9 cellular contexts compared by ENCODE assay signal in the genomic region with DNA sequence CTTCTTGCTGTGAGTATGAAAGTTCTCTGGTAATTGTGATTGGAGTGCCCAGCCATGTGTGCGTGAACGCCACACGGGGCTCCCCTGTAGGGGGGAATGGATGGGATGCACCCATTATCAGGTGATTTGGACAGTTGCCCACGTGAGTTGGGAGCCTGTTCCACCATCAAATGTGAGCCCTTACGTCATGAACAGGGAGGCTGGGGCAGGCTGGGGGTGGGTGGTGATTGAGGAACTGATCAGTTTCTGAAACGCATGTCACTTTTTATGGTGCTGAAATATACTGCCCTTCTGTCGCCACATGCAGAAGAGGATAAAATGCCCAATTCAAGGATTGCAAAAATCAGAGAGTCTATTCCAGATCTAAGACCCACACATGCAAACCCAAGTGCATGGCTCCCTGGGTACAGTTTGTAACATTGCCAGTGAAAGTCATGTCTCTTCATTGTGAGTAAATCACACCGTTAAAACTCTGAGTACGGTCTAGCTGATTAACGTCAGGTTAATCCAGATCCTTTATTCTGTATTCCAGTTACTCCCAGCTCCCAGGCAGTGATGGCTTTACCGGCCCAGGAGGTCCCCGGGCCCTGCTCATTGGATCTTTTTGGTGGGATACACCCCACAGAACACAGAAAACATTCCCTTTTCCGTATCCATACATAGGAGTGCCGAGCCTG.
DNase-seq lines count a peak whose midpoint lies in the region; ATAC-seq and TF ChIP-seq lines count a peak whose summit lies in the region.
"Had no signal": no experiment of that assay in that cellular context is flagged by ENCODE, and none has a peak within 500 bp of the region (broad histone marks: within the 10 kb centered on the region; RNA-seq: fewer than 3 reads in every experiment).

No MANE protein-coding gene starts in this region.

- H3K9me3 Mint-ChIP-seq in CD8-positive, alpha-beta T cell: no peaks in the 10 kb centered on the region

- H3K4me3 Mint-ChIP-seq in CD8-positive, alpha-beta T cell: no peak overlapping the region

- DNase-seq in left lung: peak in 1 of 2 donors; percentile 75
- no peak for DNase-seq in hypothalamus (lab: John Stamatoyannopoulos, UW)
- DNase-seq in CD8-positive, alpha-beta T cell: no peak
- DNase-seq in NCI-H2227 treated with DMSO at 0.1 percent for 48 hours (lab: John Stamatoyannopoulos, UW): no peak
- no peak for DNase-seq in ecto neural progenitor cell (ENCODE audit: low spot score)

- H3K4me3 ChIP-seq in left lung: no peak overlapping the region
- H3K4me3 ChIP-seq in CD8-positive, alpha-beta T cell (ENCODE audit: low read depth, low read length): no peak overlapping the region
- H3K4me3 ChIP-seq: upper lobe of left lung had no signal

- peak overlapping the region; percentile 4 to 39 for H3K27ac ChIP-seq in left lung
- no peak overlapping the region for H3K27ac ChIP-seq in CD8-positive, alpha-beta T cell (ENCODE audit: low read depth, low read length)

- intact Hi-C loops in left lung (cut with DNase I): no loop called here
- intact Hi-C loops in CD8-positive, alpha-beta T cell (cut with DNase I, micrococcal nuclease): no loop called here

- CTCF ChIA-PET in CD8-positive, alpha-beta T cell (lab: Charles Lee): no interaction called here

- peak; percentile 37 for ATAC-seq in GM18505 (IDR thresholded peaks at IDR 0.05; ENCODE audit: unreplicated experiment)
- peak; percentile 48 for ATAC-seq in GM21515 (IDR thresholded peaks at IDR 0.05; ENCODE audit: unreplicated experiment)
- peak; percentile 29 for ATAC-seq in HG03442 (IDR thresholded peaks at IDR 0.05; ENCODE audit: unreplicated experiment)
- peak; percentile 29 for ATAC-seq in left lung
- ATAC-seq in CD8-positive, alpha-beta T cell: no peak

- POLR2A ChIA-PET in CD8-positive, alpha-beta T cell (lab: Charles Lee): no interaction called here

- no peaks in the 10 kb centered on the region for H3K36me3 Mint-ChIP-seq in CD8-positive, alpha-beta T cell

- H3K27me3 Mint-ChIP-seq in CD8-positive, alpha-beta T cell (ENCODE audit: low read depth): peaks cover 11% of the 10 kb centered on the region

- no peak for TF ChIP-seq POLR2A in GM18505 (IDR thresholded peaks at IDR 0.05; ENCODE audit: borderline replicate concordance, extremely low read depth, insufficient read depth, insufficient read length)

- no peaks in the 10 kb centered on the region for H3K9me3 ChIP-seq in left lung
- no peaks in the 10 kb centered on the region for H3K9me3 ChIP-seq in CD8-positive, alpha-beta T cell (ENCODE audit: low read length)
- H3K9me3 ChIP-seq: upper lobe of left lung had no signal

- peaks cover 0 to 23% of the 10 kb centered on the region in 2 donors for H3K4me1 ChIP-seq in left lung
- no peaks in the 10 kb centered on the region for H3K4me1 ChIP-seq in CD8-positive, alpha-beta T cell (ENCODE audit: insufficient read depth, low read length)

- H3K27me3 ChIP-seq in left lung: no peaks in the 10 kb centered on the region
- H3K27me3 ChIP-seq in CD8-positive, alpha-beta T cell (ENCODE audit: insufficient read depth, low read length): no peaks in the 10 kb centered on the region
- H3K27me3 ChIP-seq: upper lobe of left lung had no signal

- H3K4me1 Mint-ChIP-seq in CD8-positive, alpha-beta T cell (ENCODE audit: low read depth): no peaks in the 10 kb centered on the region

- H3K36me3 ChIP-seq in left lung: peaks cover 0 to 78% of the 10 kb centered on the region in 2 donors
- H3K36me3 ChIP-seq in CD8-positive, alpha-beta T cell (ENCODE audit: insufficient read depth, low read length): no peaks in the 10 kb centered on the region

- no peak for TF ChIP-seq CTCF in left lung (IDR thresholded peaks at IDR 0.05)
- TF ChIP-seq CTCF in CD8-positive, alpha-beta T cell (IDR thresholded peaks at IDR 0.05): no peak

- no peak overlapping the region for H3K27ac Mint-ChIP-seq in CD8-positive, alpha-beta T cell
